8 cellular contexts compared by ENCODE assay signal in the genomic region with DNA sequence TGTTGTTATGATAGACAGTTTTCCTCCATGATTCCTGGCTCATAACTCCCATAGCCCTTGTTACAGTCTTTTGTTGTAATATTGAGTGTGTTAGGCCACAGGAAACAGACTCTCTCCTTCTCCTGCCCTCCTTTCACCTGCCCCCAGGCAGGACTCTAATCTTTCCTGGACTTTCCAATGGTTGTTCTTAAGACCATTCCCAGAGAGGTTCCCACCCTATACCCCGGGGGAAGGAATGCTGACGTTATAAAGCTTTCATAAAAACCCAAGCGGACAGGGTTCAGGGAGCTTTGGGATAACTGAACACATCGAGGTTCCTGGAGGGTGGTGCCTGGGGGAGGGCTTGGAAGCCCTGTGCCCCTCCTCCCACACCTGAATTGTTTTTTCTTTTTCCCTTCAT.
"Had no signal": no experiment of that assay in that cellular context is flagged by ENCODE, and none has a peak within 500 bp of the region (broad histone marks: within the 10 kb centered on the region; RNA-seq: fewer than 3 reads in every experiment).

No MANE protein-coding gene starts in this region.

- H3K4me2 ChIP-seq: GM23338 had no signal

- H3K27ac ChIP-seq: HL-60 had no signal

- H3K9me3 ChIP-seq: HAP-1 had no signal

- H3K27ac Mint-ChIP-seq: GM23338, HFFc6, IgD-negative memory B cell had no signal

- H3K4me3 Mint-ChIP-seq: GM23338, HFFc6 had no signal

- FAIRE-seq: H1, H54, HepG2 had no signal

- H3K9me3 Mint-ChIP-seq: GM23338 had no signal

- DNase-seq: HFFc6 had no signal

- H3K36me3 Mint-ChIP-seq: IgD-negative memory B cell had no signal

- H2AFZ ChIP-seq: GM23338 had no signal
